8 cellular contexts compared by ENCODE assay signal in genomic region chr15:64247906-64248541, GRCh38.
DNase-seq lines count a peak whose midpoint lies in the region; ATAC-seq and TF ChIP-seq lines count a peak whose summit lies in the region.

No MANE protein-coding gene starts in this region.

- TF ChIP-seq CTCF in 22Rv1 (IDR thresholded peaks at IDR 0.05) (no peak), GM10248 (IDR thresholded peaks at IDR 0.05; ENCODE audit: control extremely low read depth, extremely low read depth, low read depth, missing control alignments) (no peak), retinal pigment epithelial cell (conservative IDR thresholded peaks at IDR 0.05; ENCODE audit: low read depth, low read length) (no peak)

- CTCF ChIA-PET in GM10248 (lab: Yijun Ruan, JAX): interaction anchor here (0.9 to 1.5 kb wide), 3 partner anchors 15 to 93 kb away, joined by 3 to 4 read pairs (median 3); no protein-coding TSS in a partner anchor
- CTCF ChIA-PET in activated CD8-positive, alpha-beta T cell treated with anti-CD3 and anti-CD28 coated beads, Interleukin-2, amount 10 ng/mL, durations not matched to agents 7 days and 5 days (lab: Charles Lee): interaction anchor here (0.8 to 1.7 kb wide), 3 partner anchors 8 to 31 kb away, joined by 3 to 4 read pairs (median 4); no protein-coding TSS in a partner anchor

- ATAC-seq in HG02623 (IDR thresholded peaks at IDR 0.05; ENCODE audit: unreplicated experiment) (peak; percentile 43), GM21526 (IDR thresholded peaks at IDR 0.05; ENCODE audit: low FRiP score, unreplicated experiment) (no peak)
- peak; percentile 64 for ATAC-seq in activated CD8-positive, alpha-beta T cell treated with anti-CD3 and anti-CD28 coated beads, Interleukin-2, amount 10 ng/mL, durations not matched to agents 7 days and 5 days

- H3K4me3 Mint-ChIP-seq in activated CD8-positive, alpha-beta T cell treated with anti-CD3 and anti-CD28 coated beads, Interleukin-2, amount 10 ng/mL, durations not matched to agents 7 days and 5 days: no peak overlapping the region

- H3K27ac Mint-ChIP-seq in activated CD8-positive, alpha-beta T cell treated with anti-CD3 and anti-CD28 coated beads, Interleukin-2, amount 10 ng/mL, durations not matched to agents 7 days and 5 days: no peak overlapping the region

- POLR2A ChIA-PET in GM10248 (lab: Yijun Ruan, JAX): no interaction called here
- POLR2A ChIA-PET in activated CD8-positive, alpha-beta T cell treated with anti-CD3 and anti-CD28 coated beads, Interleukin-2, amount 10 ng/mL, durations not matched to agents 7 days and 5 days (lab: Charles Lee): interaction anchor here (0.7 kb wide), 1 partner anchor 26 kb away, joined by 4 read pairs; no protein-coding TSS in a partner anchor

- H3K27me3 Mint-ChIP-seq in activated CD8-positive, alpha-beta T cell treated with anti-CD3 and anti-CD28 coated beads, Interleukin-2, amount 10 ng/mL, durations not matched to agents 7 days and 5 days (ENCODE audit: low read depth): no peaks in the 10 kb centered on the region

- H3K4me1 Mint-ChIP-seq in activated CD8-positive, alpha-beta T cell treated with anti-CD3 and anti-CD28 coated beads, Interleukin-2, amount 10 ng/mL, durations not matched to agents 7 days and 5 days (ENCODE audit: low read depth): peaks cover 44% of the 10 kb centered on the region

- DNase-seq in GM10248 (ENCODE audit: extremely low spot score): peak; percentile 62
- DNase-seq in NCI-H1436 (lab: John Stamatoyannopoulos, UW): peak; percentile 70
- DNase-seq in activated CD8-positive, alpha-beta T cell treated with anti-CD3 and anti-CD28 coated beads, Interleukin-2, amount 10 ng/mL, durations not matched to agents 7 days and 5 days: peak; percentile 39
- DNase-seq in globus pallidus (ENCODE audit: low spot score): peak; percentile 20
- DNase-seq in retinal pigment epithelial cell (ENCODE audit: low read depth): peak; percentile 95

- peaks cover 32% of the 10 kb centered on the region for H3K36me3 Mint-ChIP-seq in activated CD8-positive, alpha-beta T cell treated with anti-CD3 and anti-CD28 coated beads, Interleukin-2, amount 10 ng/mL, durations not matched to agents 7 days and 5 days (ENCODE audit: low read depth)

- no peaks in the 10 kb centered on the region for H3K9me3 Mint-ChIP-seq in activated CD8-positive, alpha-beta T cell treated with anti-CD3 and anti-CD28 coated beads, Interleukin-2, amount 10 ng/mL, durations not matched to agents 7 days and 5 days (ENCODE audit: insufficient read depth)

- H3K27ac ChIP-seq in 22Rv1: peak overlapping the region; percentile 70

- no peak overlapping the region for H3K4me3 ChIP-seq in retinal pigment epithelial cell (ENCODE audit: low read length)

Comparison
In these comparisons a context has a peak if more than half of its experiments do, and no peak if none do; other contexts are left out.
1. DNase-seq: peak in every context shown above with its lines; median percentile 95 in retinal pigment epithelial cell; 70 in NCI-H1436; 62 in GM10248; 39 in activated CD8-positive, alpha-beta T cell treated with anti-CD3 and anti-CD28 coated beads, Interleukin-2, amount 10 ng/mL, durations not matched to agents 7 days and 5 days; 20 in globus pallidus.